Comparison of ENCODE assay signal across 38 cellular contexts in the genomic region with DNA sequence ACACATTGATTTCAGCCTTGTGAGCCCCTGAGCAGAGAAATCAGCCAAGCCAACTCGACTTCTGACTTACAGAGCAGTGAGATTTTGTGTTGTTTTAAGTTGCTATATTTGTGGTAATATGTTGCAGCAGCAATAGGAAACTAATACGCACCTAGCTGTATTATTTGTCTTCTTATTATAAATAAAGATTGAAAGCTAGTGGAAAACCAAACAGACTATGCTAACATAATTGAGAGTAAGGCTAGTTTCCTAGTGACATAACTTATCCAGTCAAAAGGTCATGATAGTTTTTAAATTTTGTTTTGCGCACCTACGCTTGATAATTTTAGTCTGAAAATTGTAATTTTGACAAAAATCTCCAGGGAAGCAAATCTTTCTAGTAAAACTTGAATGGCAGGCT.
"Had no signal": no experiment of that assay in that cellular context is flagged by ENCODE, and none has a peak within 500 bp of the region (broad histone marks: within the 10 kb centered on the region; RNA-seq: fewer than 3 reads in every experiment).

No MANE protein-coding gene starts in this region.

- H3K27me3 Mint-ChIP-seq: activated B cell treated with CpG ODN at 0.5 μM for 24 hours; activated CD4-positive, alpha-beta memory T cell treated with anti-CD3 and anti-CD28 coated beads for 36 hours; activated CD4-positive, alpha-beta T cell treated with anti-CD3 and anti-CD28 coated beads, Interleukin-2, amount 10 ng/mL, durations not matched to agents 24 days and 14 days; activated CD8-positive, alpha-beta T cell treated with anti-CD3 and anti-CD28 coated beads for 36 hours; activated naive CD8-positive, alpha-beta T cell treated with anti-CD3 and anti-CD28 coated beads for 36 hours; activated T-helper 17 cell treated with anti-CD3 and anti-CD28 coated beads, Interleukin-2, amount 50 U/mL, for 72 hours; central memory CD8-positive, alpha-beta T cell had no signal

- FAIRE-seq: bronchial epithelial cell, TTC549 had no signal

- ATAC-seq: activated CD8-positive, alpha-beta T cell treated with anti-CD3 and anti-CD28 coated beads for 36 hours; activated naive CD4-positive, alpha-beta T cell treated with anti-CD3 and anti-CD28 coated beads, Interleukin-2, amount 50 U/mL, for 72 hours; activated T-cell treated with anti-CD3 and anti-CD28 coated beads, Interleukin-2, amount 50 U/mL, for 4 hours; activated T-cell treated with anti-CD3 and anti-CD28 coated beads, Interleukin-2, amount 50 U/mL, for 72 hours; activated T-helper 17 cell treated with anti-CD3 and anti-CD28 coated beads, Interleukin-2, amount 50 U/mL, for 72 hours had no signal

- H3K4me1 ChIP-seq: adrenal gland had no signal

- H3K4me3 Mint-ChIP-seq: activated B cell treated with CpG ODN at 0.5 μM for 24 hours; activated CD4-positive, alpha-beta memory T cell treated with anti-CD3 and anti-CD28 coated beads for 36 hours; activated CD4-positive, alpha-beta T cell treated with anti-CD3 and anti-CD28 coated beads, Interleukin-2, amount 10 ng/mL, durations not matched to agents 24 days and 14 days; activated CD8-positive, alpha-beta T cell treated with anti-CD3 and anti-CD28 coated beads for 36 hours; activated naive CD4-positive, alpha-beta T cell treated with anti-CD3 and anti-CD28 coated beads for 36 hours; activated naive CD8-positive, alpha-beta T cell treated with anti-CD3 and anti-CD28 coated beads for 36 hours; activated T-cell treated with anti-CD3 and anti-CD28 coated beads, Interleukin-2, amount 50 U/mL, for 4 hours; activated T-cell treated with anti-CD3 and anti-CD28 coated beads, Interleukin-2, amount 50 U/mL, for 72 hours; activated T-helper 1 cell treated with anti-CD3 and anti-CD28 coated beads, Interleukin-12 subunit alpha, Interleukin-12 subunit beta, Interleukin-2, Interleukin-4 antibody, amounts not matched to agents 30 ng/mL and 10 ng/mL and 1 ng/mL, durations not matched to agents 14 hours and 24 hours and 36 hours; activated T-helper 17 cell treated with anti-CD3 and anti-CD28 coated beads, Interleukin-2, amount 50 U/mL, for 72 hours; brain; central memory CD8-positive, alpha-beta T cell; T-helper 1 cell treated with Interleukin-12 subunit alpha and Interleukin-12 subunit beta and Interleukin-4 antibody, amounts not matched to agents 30 μg/mL and 1 μg/mL, for 36 hours; T-helper 2 cell treated with Interferon-gamma antibody and Interleukin-4, amounts not matched to agents 5 μg/mL and 100 μg/mL, for 36 hours had no signal

- DNase-seq: activated B cell treated with CpG ODN at 0.5 μM for 24 hours; activated CD4-positive, alpha-beta memory T cell treated with anti-CD3 and anti-CD28 coated beads for 36 hours; activated CD4-positive, alpha-beta T cell treated with anti-CD3 and anti-CD28 coated beads for 4 hours; activated CD4-positive, alpha-beta T cell treated with anti-CD3 and anti-CD28 coated beads, Interleukin-2, amount 10 ng/mL, durations not matched to agents 24 days and 14 days; activated CD4-positive, alpha-beta T cell treated with anti-CD3 and anti-CD28 coated beads, Interleukin-2, amount 50 U/mL, for 1 hour; activated CD4-positive, alpha-beta T cell treated with anti-CD3 and anti-CD28 coated beads, Interleukin-2, amount 50 U/mL, for 4 hours; activated CD4-positive, CD25-positive, alpha-beta regulatory T cell treated with anti-CD3 and anti-CD28 coated beads, Interleukin-2, amount 50 U/mL, for 72 hours; activated CD8-positive, alpha-beta memory T cell treated with anti-CD3 and anti-CD28 coated beads, Interleukin-2, amount 50 U/mL, for 4 hours; activated CD8-positive, alpha-beta T cell treated with anti-CD3 and anti-CD28 coated beads for 36 hours; activated effector memory CD4-positive, alpha-beta T cell treated with anti-CD3 and anti-CD28 coated beads, Interleukin-2, amount 50 U/mL, for 16 hours; activated gamma-delta T cell treated with Interleukin-2 at 50 U/mL for 16 hours; activated naive CD4-positive, alpha-beta T cell; activated naive CD4-positive, alpha-beta T cell treated with anti-CD3 and anti-CD28 coated beads for 36 hours; activated naive CD4-positive, alpha-beta T cell treated with anti-CD3 and anti-CD28 coated beads, Interleukin-2, amount 50 U/mL, for 16 hours; activated naive CD8-positive, alpha-beta T cell treated with anti-CD3 and anti-CD28 coated beads for 36 hours; activated T-cell treated with anti-CD3 and anti-CD28 coated beads for 4 hours; activated T-cell treated with anti-CD3 and anti-CD28 coated beads, Interleukin-2, amount 50 U/mL, for 1 hour; activated T-cell treated with anti-CD3 and anti-CD28 coated beads, Interleukin-2, amount 50 U/mL, for 4 hours; activated T-cell treated with anti-CD3 and anti-CD28 coated beads, Interleukin-2, amount 50 U/mL, for 72 hours; adrenal gland; amniotic stem cell; aorta; caudate nucleus; cerebellar nuclear complex; T-helper 1 cell; T-helper 2 cell; T-helper 9 cell had no signal

- H3K27me3 ChIP-seq: adrenal gland, cardiac muscle cell had no signal

- H3K36me3 ChIP-seq: adrenal gland, cardiac muscle cell had no signal

- H3K9me3 ChIP-seq: adrenal gland had no signal

- H3K36me3 Mint-ChIP-seq: activated CD4-positive, alpha-beta memory T cell treated with anti-CD3 and anti-CD28 coated beads for 36 hours; activated naive CD8-positive, alpha-beta T cell treated with anti-CD3 and anti-CD28 coated beads for 36 hours; brain had no signal

- H3K9me3 Mint-ChIP-seq: activated B cell treated with CpG ODN at 0.5 μM for 24 hours; T-helper 1 cell treated with Interleukin-12 subunit alpha and Interleukin-12 subunit beta and Interleukin-4 antibody, amounts not matched to agents 30 μg/mL and 1 μg/mL, for 36 hours had no signal

- H3K27ac Mint-ChIP-seq: activated B cell treated with CpG ODN at 0.5 μM for 24 hours; activated CD4-positive, alpha-beta memory T cell treated with anti-CD3 and anti-CD28 coated beads for 36 hours; activated CD4-positive, alpha-beta T cell treated with anti-CD3 and anti-CD28 coated beads, Interleukin-2, amount 10 ng/mL, durations not matched to agents 24 days and 14 days; activated CD8-positive, alpha-beta T cell treated with anti-CD3 and anti-CD28 coated beads for 36 hours; activated naive CD4-positive, alpha-beta T cell treated with anti-CD3 and anti-CD28 coated beads for 36 hours; activated naive CD4-positive, alpha-beta T cell treated with anti-CD3 and anti-CD28 coated beads, Interleukin-2, amount 50 U/mL, for 72 hours; activated naive CD8-positive, alpha-beta T cell treated with anti-CD3 and anti-CD28 coated beads for 36 hours; activated T-cell treated with anti-CD3 and anti-CD28 coated beads, Interleukin-2, amount 50 U/mL, for 72 hours; activated T-helper 1 cell treated with anti-CD3 and anti-CD28 coated beads, Interleukin-12 subunit alpha, Interleukin-12 subunit beta, Interleukin-2, Interleukin-4 antibody, amounts not matched to agents 30 ng/mL and 10 ng/mL and 1 ng/mL, durations not matched to agents 14 hours and 24 hours and 36 hours; activated T-helper 17 cell treated with anti-CD3 and anti-CD28 coated beads, Interleukin-2, amount 50 U/mL, for 72 hours; brain; T-helper 1 cell treated with Interleukin-12 subunit alpha and Interleukin-12 subunit beta and Interleukin-4 antibody, amounts not matched to agents 30 μg/mL and 1 μg/mL, for 36 hours; T-helper 2 cell treated with Interferon-gamma antibody and Interleukin-4, amounts not matched to agents 5 μg/mL and 100 μg/mL, for 36 hours had no signal

- H3K4me3 ChIP-seq: adrenal gland, cardiac muscle cell had no signal

- H3K4me1 Mint-ChIP-seq: activated B cell treated with CpG ODN at 0.5 μM for 24 hours; activated CD4-positive, alpha-beta T cell treated with anti-CD3 and anti-CD28 coated beads, Interleukin-2, amount 10 ng/mL, durations not matched to agents 24 days and 14 days; activated naive CD8-positive, alpha-beta T cell treated with anti-CD3 and anti-CD28 coated beads for 36 hours; activated T-helper 17 cell treated with anti-CD3 and anti-CD28 coated beads, Interleukin-2, amount 50 U/mL, for 72 hours; brain; central memory CD8-positive, alpha-beta T cell had no signal

- H3K27ac ChIP-seq: adrenal gland, cardiac muscle cell, VCaP had no signal
